14 cellular contexts compared by ENCODE assay signal in genomic region chr6:21208114-21208795, GRCh38.
DNase-seq lines count a peak whose midpoint lies in the region; ATAC-seq and TF ChIP-seq lines count a peak whose summit lies in the region.
"Had no signal": no experiment of that assay in that cellular context is flagged by ENCODE, and none has a peak within 500 bp of the region (broad histone marks: within the 10 kb centered on the region; RNA-seq: fewer than 3 reads in every experiment).

No MANE protein-coding gene starts in this region.

- ATAC-seq in GM18873 (IDR thresholded peaks at IDR 0.05; ENCODE audit: low FRiP score, unreplicated experiment) (peak; percentile 43), GM21576 (IDR thresholded peaks at IDR 0.05; ENCODE audit: unreplicated experiment) (peak; percentile 51), HG03457 (IDR thresholded peaks at IDR 0.05; ENCODE audit: unreplicated experiment) (peak; percentile 43)
- ATAC-seq: activated naive CD4-positive, alpha-beta T cell treated with anti-CD3 and anti-CD28 coated beads, Interleukin-2, amount 50 U/mL, for 72 hours; CD8-positive, alpha-beta T cell had no signal

- no peak for TF ChIP-seq CTCF in nephron (IDR thresholded peaks at IDR 0.05; ENCODE audit: unreplicated experiment in 3 of 3)
- TF ChIP-seq CTCF in type B pancreatic cell (conservative IDR thresholded peaks at IDR 0.05) = no peak

- H3K4me1 Mint-ChIP-seq in nephron (no peaks in the 10 kb centered on the region), type B pancreatic cell (ENCODE audit: unreplicated experiment) (peaks cover 21% of the 10 kb centered on the region)

- no peak overlapping the region for H3K4me3 Mint-ChIP-seq in nephron
- H3K4me3 Mint-ChIP-seq in type B pancreatic cell = no peak overlapping the region
- H3K4me3 Mint-ChIP-seq: CD8-positive, alpha-beta T cell had no signal

- H3K36me3 Mint-ChIP-seq in nephron (ENCODE audit: low read depth) (peaks cover 33% of the 10 kb centered on the region), type B pancreatic cell (peaks cover 34% of the 10 kb centered on the region)

- no peak overlapping the region for H3K27ac ChIP-seq in substantia nigra (ENCODE audit: low read depth, low read length, poor library complexity, severe bottlenecking)
- H3K27ac ChIP-seq: epithelial cell of prostate, RWPE1 had no signal

- no peaks in the 10 kb centered on the region for H3K27me3 Mint-ChIP-seq in nephron (ENCODE audit: low read depth)
- H3K27me3 Mint-ChIP-seq in type B pancreatic cell = no peaks in the 10 kb centered on the region

- H3K9me3 Mint-ChIP-seq in nephron = no peaks in the 10 kb centered on the region
- peaks cover 13% of the 10 kb centered on the region for H3K9me3 Mint-ChIP-seq in type B pancreatic cell

- DNase-seq in substantia nigra (lab: John Stamatoyannopoulos, UW) = no peak
- DNase-seq in type B pancreatic cell (ENCODE audit: extremely low spot score, unreplicated experiment) = no peak
- no peak for DNase-seq in midbrain (lab: John Stamatoyannopoulos, UW)
- DNase-seq: activated CD8-positive, alpha-beta memory T cell treated with anti-CD3 and anti-CD28 coated beads for 24 hours; CD8-positive, alpha-beta T cell; central memory CD4-positive, alpha-beta T cell; T-helper 9 cell had no signal

- H3K27ac Mint-ChIP-seq in nephron (peak overlapping the region; percentile 62 to 86 (median 75)), type B pancreatic cell (no peak overlapping the region)
- H3K27ac Mint-ChIP-seq: activated naive CD4-positive, alpha-beta T cell treated with anti-CD3 and anti-CD28 coated beads, Interleukin-2, amount 50 U/mL, for 72 hours; CD8-positive, alpha-beta T cell had no signal
